In genomic region chr1:223700942-223701637, GRCh38 we compare ENCODE assay signal across 9 cellular contexts. TPM values are rescaled to one million over a fixed set of nuclear protein-coding genes. Genes with fewer than 3 reads are reported as not detected.
DNase-seq lines count a peak whose midpoint lies in the region; ATAC-seq, FAIRE-seq and TF ChIP-seq lines count a peak whose summit lies in the region.
"Had no signal": no experiment of that assay in that cellular context is flagged by ENCODE, and none has a peak within 500 bp of the region (broad histone marks: within the 10 kb centered on the region; RNA-seq: fewer than 3 reads in every experiment).

No MANE protein-coding gene starts in this region.

- H3K4me3 ChIP-seq in bronchial epithelial cell (ENCODE audit: low read depth, low read length): no peak overlapping the region
- H3K4me3 ChIP-seq in muscle layer of duodenum (ENCODE audit: low read depth in 1 of 2, low read length in 2 of 2): no peak overlapping the region

- H3K36me3 ChIP-seq in bronchial epithelial cell (ENCODE audit: control insufficient read depth, insufficient read depth, low read length) (no peaks in the 10 kb centered on the region), muscle layer of duodenum (ENCODE audit: control insufficient read depth in 1 of 2, insufficient read depth in 2 of 2, low read length in 2 of 2) (no peaks in the 10 kb centered on the region)

- ATAC-seq in GM18517 (IDR thresholded peaks at IDR 0.05; ENCODE audit: unreplicated experiment) (no peak), GM18511 (IDR thresholded peaks at IDR 0.05; ENCODE audit: unreplicated experiment) (no peak)

- H3K9me3 ChIP-seq in muscle layer of duodenum (ENCODE audit: control insufficient read depth in 1 of 2, low read length in 2 of 2): no peaks in the 10 kb centered on the region

- FAIRE-seq in bronchial epithelial cell (lab: Jason Lieb, UNC): no peak

- DNase-seq in EH (ENCODE audit: low read depth) (peak; percentile 99), M059J (ENCODE audit: low read depth) (peak; percentile 99), bronchial epithelial cell (ENCODE audit: low read depth) (peak; percentile 97), NCI-H146 treated with DMSO at 0.1 percent for 48 hours (lab: John Stamatoyannopoulos, UW; ENCODE audit: unreplicated experiment) (no peak), SKM-1 (lab: John Stamatoyannopoulos, UW; ENCODE audit: unreplicated experiment) (no peak)

- H3K27me3 ChIP-seq in bronchial epithelial cell (ENCODE audit: control insufficient read depth, insufficient read depth, low read length) (no peaks in the 10 kb centered on the region), muscle layer of duodenum (ENCODE audit: low read depth, low read length) (no peaks in the 10 kb centered on the region)

- no peak for TF ChIP-seq CTCF in bronchial epithelial cell (IDR thresholded peaks at IDR 0.05; ENCODE audit: insufficient read depth, low read length, severe bottlenecking)

- H3K4me1 ChIP-seq in muscle layer of duodenum (ENCODE audit: control insufficient read depth in 1 of 2, insufficient read depth in 2 of 2, low read length in 2 of 2): peaks cover 5 to 15% of the 10 kb centered on the region in 2 donors

- peak overlapping the region; percentile 60 for H3K27ac ChIP-seq in muscle layer of duodenum (ENCODE audit: low read length)

RNA-seq across cellular contexts. Expression of gene CAPN2, which starts 11.2 kb away (rescaled TPM):
- total RNA-seq in M059J (2014; rRNA removed; shearing (Covaris generic)): 177 and 253 TPM in 2 replicates
- total RNA-seq in bronchial epithelial cell: 353 and 526 TPM in 2 replicates

RNA-seq across cellular contexts. Expression of gene CAPN8, which starts 35.6 kb away (rescaled TPM):
- total RNA-seq in M059J (2014; rRNA removed; shearing (Covaris generic)): not detected in 2 replicates
- under 0.01 and 0.26 TPM in 2 replicates for total RNA-seq in bronchial epithelial cell
- total RNA-seq: mononuclear cell had no signal

Comparison
In these comparisons a context has a peak if more than half of its experiments do, and no peak if none do; other contexts are left out.
1. DNase-seq: peak in EH (single experiment), M059J (single experiment) and bronchial epithelial cell (single experiment); none in NCI-H146 treated with DMSO at 0.1 percent for 48 hours (single experiment) and SKM-1 (single experiment).